In genomic region chr1:56469640-56470371, GRCh38 we compare ENCODE assay signal across 2 cellular contexts.
TF ChIP-seq lines count a peak whose summit lies in the region.

No MANE protein-coding gene starts in this region.

TF ChIP-seq in liver, 16 proteins besides CTCF, POLR2A, EP300 and RAD21 (continued from another document):
- TF ChIP-seq, protein P1, sequence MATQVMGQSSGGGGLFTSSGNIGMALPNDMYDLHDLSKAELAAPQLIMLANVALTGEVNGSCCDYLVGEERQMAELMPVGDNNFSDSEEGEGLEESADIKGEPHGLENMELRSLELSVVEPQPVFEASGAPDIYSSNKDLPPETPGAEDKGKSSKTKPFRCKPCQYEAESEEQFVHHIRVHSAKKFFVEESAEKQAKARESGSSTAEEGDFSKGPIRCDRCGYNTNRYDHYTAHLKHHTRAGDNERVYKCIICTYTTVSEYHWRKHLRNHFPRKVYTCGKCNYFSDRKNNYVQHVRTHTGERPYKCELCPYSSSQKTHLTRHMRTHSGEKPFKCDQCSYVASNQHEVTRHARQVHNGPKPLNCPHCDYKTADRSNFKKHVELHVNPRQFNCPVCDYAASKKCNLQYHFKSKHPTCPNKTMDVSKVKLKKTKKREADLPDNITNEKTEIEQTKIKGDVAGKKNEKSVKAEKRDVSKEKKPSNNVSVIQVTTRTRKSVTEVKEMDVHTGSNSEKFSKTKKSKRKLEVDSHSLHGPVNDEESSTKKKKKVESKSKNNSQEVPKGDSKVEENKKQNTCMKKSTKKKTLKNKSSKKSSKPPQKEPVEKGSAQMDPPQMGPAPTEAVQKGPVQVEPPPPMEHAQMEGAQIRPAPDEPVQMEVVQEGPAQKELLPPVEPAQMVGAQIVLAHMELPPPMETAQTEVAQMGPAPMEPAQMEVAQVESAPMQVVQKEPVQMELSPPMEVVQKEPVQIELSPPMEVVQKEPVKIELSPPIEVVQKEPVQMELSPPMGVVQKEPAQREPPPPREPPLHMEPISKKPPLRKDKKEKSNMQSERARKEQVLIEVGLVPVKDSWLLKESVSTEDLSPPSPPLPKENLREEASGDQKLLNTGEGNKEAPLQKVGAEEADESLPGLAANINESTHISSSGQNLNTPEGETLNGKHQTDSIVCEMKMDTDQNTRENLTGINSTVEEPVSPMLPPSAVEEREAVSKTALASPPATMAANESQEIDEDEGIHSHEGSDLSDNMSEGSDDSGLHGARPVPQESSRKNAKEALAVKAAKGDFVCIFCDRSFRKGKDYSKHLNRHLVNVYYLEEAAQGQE (IDR thresholded peaks at IDR 0.05): no peak
- TF ChIP-seq JUND (IDR thresholded peaks at IDR 0.05): no peak
- TF ChIP-seq, protein P2, sequence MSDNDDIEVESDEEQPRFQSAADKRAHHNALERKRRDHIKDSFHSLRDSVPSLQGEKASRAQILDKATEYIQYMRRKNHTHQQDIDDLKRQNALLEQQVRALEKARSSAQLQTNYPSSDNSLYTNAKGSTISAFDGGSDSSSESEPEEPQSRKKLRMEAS (IDR thresholded peaks at IDR 0.05): no peak
TF ChIP-seq in liver: peak in this region for 2.

TF ChIP-seq in HepG2, 621 proteins besides CTCF, POLR2A, EP300 and RAD21 (continued from another document):
- no peak for TF ChIP-seq ZBTB44 (CRISPR knock-in tag; IDR thresholded peaks at IDR 0.05)
- no peak for TF ChIP-seq CREBL2 (CRISPR knock-in tag; IDR thresholded peaks at IDR 0.05; ENCODE audit: borderline replicate concordance)
